31 cellular contexts compared by ENCODE assay signal in genomic region chr16:86200722-86201121, GRCh38.
A peak's percentile ranks its signal among the peaks of the same experiment; 100 is the strongest.
DNase-seq lines count a peak whose midpoint lies in the region; ATAC-seq and TF ChIP-seq lines count a peak whose summit lies in the region.
"Had no signal": no experiment of that assay in that cellular context is flagged by ENCODE, and none has a peak within 500 bp of the region (broad histone marks: within the 10 kb centered on the region; RNA-seq: fewer than 3 reads in every experiment).

No MANE protein-coding gene starts in this region.

- H3K79me1 ChIP-seq in H9 (ENCODE audit: insufficient read depth, low read depth, low read length, poor library complexity, severe bottlenecking): no peaks in the 10 kb centered on the region
- H3K79me1 ChIP-seq in mesendoderm (ENCODE audit: low read length): no peaks in the 10 kb centered on the region

- H3K4me2 ChIP-seq in H9 (ENCODE audit: insufficient read depth, insufficient read length, low read length): no peak overlapping the region
- H3K4me2 ChIP-seq in mesendoderm (ENCODE audit: low read length): no peak overlapping the region
- peak overlapping the region; percentile 81 for H3K4me2 ChIP-seq in smooth muscle cell

- H4K20me1 ChIP-seq in H9 (ENCODE audit: control insufficient read depth, insufficient read depth, insufficient read length) (no peaks in the 10 kb centered on the region), smooth muscle cell (ENCODE audit: low read depth) (no peaks in the 10 kb centered on the region)

- no CpG with 5 or more reads among the region's 9 CpGs for WGBS in H9 (ENCODE audit: extremely low coverage, insufficient read length, low lambda C conversion rate)
- WGBS in esophagus, 2 donors: 59 to 64% methylated on average over 9 of the region's 9 CpGs
- WGBS in mesendoderm (ENCODE audit: extremely low coverage, insufficient coverage, low lambda C conversion rate): no CpG with 5 or more reads among the region's 9 CpGs
- WGBS in smooth muscle cell (ENCODE audit: low lambda C conversion rate): 58% methylated on average over 9 of the region's 9 CpGs

- H3T11ph ChIP-seq in H9 (ENCODE audit: low read length): no peak overlapping the region

- no peaks in the 10 kb centered on the region for H3K36me3 Mint-ChIP-seq in H9 (ENCODE audit: insufficient read depth in 1 of 3, low read depth in 3 of 3)
- H3K36me3 Mint-ChIP-seq: activated naive CD4-positive, alpha-beta T cell treated with anti-CD3 and anti-CD28 coated beads, Interleukin-2, amount 10 ng/mL, durations not matched to agents 7 days and 5 days; CD8-positive, alpha-beta T cell; memory B cell; naive thymus-derived CD4-positive, alpha-beta T cell had no signal

- no peak overlapping the region for H3K4me3 Mint-ChIP-seq in H9
- H3K4me3 Mint-ChIP-seq: activated naive CD4-positive, alpha-beta T cell treated with anti-CD3 and anti-CD28 coated beads, Interleukin-2, amount 10 ng/mL, durations not matched to agents 7 days and 5 days; activated T-helper 1 cell treated with anti-CD3 and anti-CD28 coated beads, Interleukin-12 subunit alpha, Interleukin-12 subunit beta, Interleukin-2, Interleukin-4 antibody, amounts not matched to agents 30 ng/mL and 10 ng/mL and 1 ng/mL, durations not matched to agents 14 hours and 24 hours and 36 hours; B cell; CD8-positive, alpha-beta T cell; memory B cell; naive thymus-derived CD4-positive, alpha-beta T cell had no signal

- H3K27me3 Mint-ChIP-seq in H9 (ENCODE audit: low read depth): peaks cover 12% of the 10 kb centered on the region

- no peak overlapping the region for H2AFZ ChIP-seq in H9 (ENCODE audit: low read length)
- no peak overlapping the region for H2AFZ ChIP-seq in smooth muscle cell (ENCODE audit: low read depth)

- peaks cover 19% of the 10 kb centered on the region for H3F3A ChIP-seq in smooth muscle cell (ENCODE audit: low read depth)

- H2BK20ac ChIP-seq in H9 (ENCODE audit: low read depth, low read length, poor library complexity, severe bottlenecking): no peak overlapping the region

- H3K27me3 ChIP-seq in H9 (ENCODE audit: insufficient read depth, low read length) (no peaks in the 10 kb centered on the region), esophagus (ENCODE audit: control insufficient read depth in 1 of 2, insufficient read depth in 2 of 2, low read length in 2 of 2) (peaks cover 0 to 5% of the 10 kb centered on the region in 2 donors), mesendoderm (ENCODE audit: insufficient read depth, low read length, poor library complexity) (no peaks in the 10 kb centered on the region), smooth muscle cell (ENCODE audit: low read depth) (no peaks in the 10 kb centered on the region), foreskin keratinocyte (peaks cover 50% of the 10 kb centered on the region)

- H3K4me1 ChIP-seq in H9 (ENCODE audit: insufficient read depth, low read length) (peaks cover 3% of the 10 kb centered on the region), esophagus (ENCODE audit: control insufficient read depth in 2 of 2, insufficient read depth in 2 of 2, low read length in 1 of 2) (no peaks in the 10 kb centered on the region), mesendoderm (ENCODE audit: control insufficient read depth, low read depth, low read length) (no peaks in the 10 kb centered on the region), smooth muscle cell (ENCODE audit: low read depth) (peaks cover 36% of the 10 kb centered on the region), foreskin keratinocyte (no peaks in the 10 kb centered on the region)
- H3K4me1 ChIP-seq: adrenal gland had no signal

- H3K4me3 ChIP-seq in esophagus (ENCODE audit: low read depth in 1 of 2, low read length in 2 of 2) (no peak overlapping the region), mesendoderm (ENCODE audit: low read length) (no peak overlapping the region), smooth muscle cell (peak overlapping the region; percentile 23)
- H3K4me3 ChIP-seq: adrenal gland, HAP-1, thoracic aorta had no signal

- no peak overlapping the region for H4K5ac ChIP-seq in H9 (ENCODE audit: insufficient read length, low read depth, low read length)
- H4K5ac ChIP-seq in mesendoderm (ENCODE audit: low read length): no peak overlapping the region

- no peak overlapping the region for H3K23ac ChIP-seq in H9 (ENCODE audit: insufficient read length, low read depth, low read length)
- H3K23ac ChIP-seq in mesendoderm (ENCODE audit: low read length): no peak overlapping the region

- ATAC-seq in foreskin keratinocyte: no peak
- ATAC-seq: activated CD4-positive, CD25-positive, alpha-beta regulatory T cell treated with anti-CD3 and anti-CD28 coated beads, Interleukin-2, amount 50 U/mL, for 24 hours; CD8-positive, alpha-beta T cell; left cardiac atrium; naive thymus-derived CD4-positive, alpha-beta T cell; SK-N-SH treated with all-trans-retinoic acid at 6 μM for 48 hours had no signal

- peaks cover 25 to 64% of the 10 kb centered on the region in 2 experiments for H3K4me1 Mint-ChIP-seq in H9
- H3K4me1 Mint-ChIP-seq: activated naive CD4-positive, alpha-beta T cell treated with anti-CD3 and anti-CD28 coated beads, Interleukin-2, amount 10 ng/mL, durations not matched to agents 7 days and 5 days; B cell; memory B cell; naive thymus-derived CD4-positive, alpha-beta T cell had no signal

- H3K9ac ChIP-seq in H9 (ENCODE audit: extremely low read depth, insufficient read length, low read length) (no peak overlapping the region), mesendoderm (ENCODE audit: low read length) (no peak overlapping the region), smooth muscle cell (ENCODE audit: low read depth) (peak overlapping the region; percentile 89)

- H3K27ac ChIP-seq in H9 (ENCODE audit: insufficient read length, low read depth, low read length) (no peak overlapping the region), esophagus (ENCODE audit: low read depth in 2 of 2, low read length in 1 of 2) (peak overlapping the region; percentile 69 to 83), mesendoderm (ENCODE audit: low read depth, low read length) (no peak overlapping the region), smooth muscle cell (ENCODE audit: low read depth) (peak overlapping the region; percentile 97), foreskin keratinocyte (no peak overlapping the region)
- H3K27ac ChIP-seq: adrenal gland, thoracic aorta had no signal

- no peak overlapping the region for H4K91ac ChIP-seq in H9 (ENCODE audit: insufficient read length, low read depth, low read length)

- peak overlapping the region in 1 of 3 experiments; percentile 41; a peak in 1 of 7 replicates for H3K27ac Mint-ChIP-seq in H9
- H3K27ac Mint-ChIP-seq: activated naive CD4-positive, alpha-beta T cell treated with anti-CD3 and anti-CD28 coated beads, Interleukin-2, amount 10 ng/mL, durations not matched to agents 7 days and 5 days; activated T-helper 1 cell treated with anti-CD3 and anti-CD28 coated beads, Interleukin-12 subunit alpha, Interleukin-12 subunit beta, Interleukin-2, Interleukin-4 antibody, amounts not matched to agents 30 ng/mL and 10 ng/mL and 1 ng/mL, durations not matched to agents 14 hours and 24 hours and 36 hours; B cell; CD8-positive, alpha-beta T cell; memory B cell; naive thymus-derived CD4-positive, alpha-beta T cell had no signal

- H3K56ac ChIP-seq in H9 (ENCODE audit: insufficient read length, low read depth, low read length): no peak overlapping the region
- no peak overlapping the region for H3K56ac ChIP-seq in mesendoderm (ENCODE audit: low read length)

- H3K23me2 ChIP-seq in H9 (ENCODE audit: insufficient read length, low read depth, low read length, poor library complexity, severe bottlenecking): no peaks in the 10 kb centered on the region

- H3K9me3 Mint-ChIP-seq in H9: no peaks in the 10 kb centered on the region
- H3K9me3 Mint-ChIP-seq: activated naive CD4-positive, alpha-beta T cell treated with anti-CD3 and anti-CD28 coated beads, Interleukin-2, amount 10 ng/mL, durations not matched to agents 7 days and 5 days; activated T-helper 1 cell treated with anti-CD3 and anti-CD28 coated beads, Interleukin-12 subunit alpha, Interleukin-12 subunit beta, Interleukin-2, Interleukin-4 antibody, amounts not matched to agents 30 ng/mL and 10 ng/mL and 1 ng/mL, durations not matched to agents 14 hours and 24 hours and 36 hours; CD8-positive, alpha-beta T cell; memory B cell had no signal

- no peak overlapping the region; the same call in 1 of the 2 replicates for H3K14ac ChIP-seq in H9 (ENCODE audit: insufficient read depth, low read length)

- H3K4ac ChIP-seq in H9 (ENCODE audit: low read depth, low read length) (no peak overlapping the region), mesendoderm (ENCODE audit: low read depth, low read length) (no peak overlapping the region)

- H2BK15ac ChIP-seq in H9 (ENCODE audit: low read depth, low read length): no peak overlapping the region
- H2BK15ac ChIP-seq in mesendoderm (replicated peaks; ENCODE audit: low read depth): no peak overlapping the region

- TF ChIP-seq CTCF in H9 (conservative IDR thresholded peaks at IDR 0.05) (no peak), smooth muscle cell (IDR thresholded peaks at IDR 0.05; ENCODE audit: borderline replicate concordance, insufficient read depth, poor library complexity, severe bottlenecking) (no peak), foreskin keratinocyte (conservative IDR thresholded peaks at IDR 0.05) (no peak)

- no peak overlapping the region for H2AK5ac ChIP-seq in H9 (ENCODE audit: insufficient read length, low read length)
- H2AK5ac ChIP-seq in mesendoderm (ENCODE audit: low read length): no peak overlapping the region

- H3K79me2 ChIP-seq in H9 (ENCODE audit: insufficient read depth, low read length): no peaks in the 10 kb centered on the region
- no peaks in the 10 kb centered on the region for H3K79me2 ChIP-seq in mesendoderm (ENCODE audit: control insufficient read depth, insufficient read depth, low read length)
- no peaks in the 10 kb centered on the region for H3K79me2 ChIP-seq in smooth muscle cell (ENCODE audit: low read depth)

- H2BK12ac ChIP-seq in H9 (ENCODE audit: insufficient read length, low read depth, low read length): no peak overlapping the region

- H2BK120ac ChIP-seq in H9 (ENCODE audit: low read depth, low read length, poor library complexity, severe bottlenecking) (no peak overlapping the region), mesendoderm (ENCODE audit: low read depth, low read length) (peak overlapping the region; percentile 47)

- H4K8ac ChIP-seq in H9 (replicated peaks; ENCODE audit: insufficient read length, low read depth, low read length): no peak overlapping the region
- H4K8ac ChIP-seq in mesendoderm (ENCODE audit: low read depth, low read length): no peak overlapping the region

- H3K9me3 ChIP-seq in H9 (ENCODE audit: control insufficient read depth, low read depth, low read length): no peaks in the 10 kb centered on the region
- H3K9me3 ChIP-seq in esophagus (ENCODE audit: control insufficient read depth in 2 of 2, insufficient read depth in 1 of 2, low read depth in 1 of 2, low read length in 1 of 2): peaks cover 0 to 2% of the 10 kb centered on the region in 2 donors
- no peaks in the 10 kb centered on the region for H3K9me3 ChIP-seq in smooth muscle cell (replicated peaks; ENCODE audit: low read depth)
- H3K9me3 ChIP-seq: adrenal gland, HAP-1, thoracic aorta had no signal

- H2BK5ac ChIP-seq in H9 (ENCODE audit: insufficient read length, low read length): no peak overlapping the region
- H2BK5ac ChIP-seq in mesendoderm (ENCODE audit: low read length): no peak overlapping the region

- H3K36me3 ChIP-seq in esophagus (ENCODE audit: control insufficient read depth in 2 of 2, insufficient read depth in 2 of 2, low read length in 1 of 2) (no peaks in the 10 kb centered on the region), mesendoderm (ENCODE audit: control insufficient read depth, insufficient read depth, low read length) (no peaks in the 10 kb centered on the region), smooth muscle cell (ENCODE audit: low read depth) (no peaks in the 10 kb centered on the region)
- H3K36me3 ChIP-seq: adrenal gland, HAP-1, thoracic aorta had no signal

- DNase-seq in H9: peak; percentile 43
- DNase-seq in mesendoderm: peak; percentile 18
- DNase-seq in smooth muscle cell (lab: John Stamatoyannopoulos, UW; ENCODE audit: unreplicated experiment): no peak
- DNase-seq in NCI-H187 (lab: John Stamatoyannopoulos, UW): no peak
- no peak for DNase-seq in activated effector memory CD4-positive, alpha-beta T cell treated with Interleukin-2 at 50 U/mL for 16 hours
- DNase-seq in foreskin keratinocyte: no peak
- DNase-seq in activated T-cell treated with anti-CD3 and anti-CD28 coated beads, Interleukin-2, amount 50 U/mL, for 48 hours: no peak
- DNase-seq: activated CD4-positive, alpha-beta T cell treated with anti-CD3 and anti-CD28 coated beads, Interleukin-2, amount 50 U/mL, for 48 hours; activated naive CD4-positive, alpha-beta T cell treated with anti-CD3 and anti-CD28 coated beads, Interleukin-2, amount 10 ng/mL, durations not matched to agents 7 days and 5 days; adrenal gland; CD8-positive, alpha-beta T cell; central memory CD4-positive, alpha-beta T cell; hypothalamus; Kasumi-1; left cardiac atrium; naive thymus-derived CD4-positive, alpha-beta T cell; NCI-H1417; NCI-H2081 treated with DMSO at 0.1 percent for 48 hours; NCI-H2227 treated with DMSO at 0.1 percent for 48 hours; NCI-H526; OCI-M1; stimulated activated naive CD4-positive, alpha-beta T cell treated with Interleukin-2 at 50 U/mL for 16 hours; T-helper 2 cell had no signal

- H3K18ac ChIP-seq in H9 (ENCODE audit: insufficient read length, low read depth, low read length) (no peak overlapping the region), mesendoderm (ENCODE audit: low read length) (no peak overlapping the region)

Comparison
In these comparisons a context has a peak if more than half of its experiments do, and no peak if none do; other contexts are left out.
1. DNase-seq: peak in H9 (single experiment) and mesendoderm (single experiment); none in smooth muscle cell (single experiment), NCI-H187 (0 of 2), activated effector memory CD4-positive, alpha-beta T cell treated with Interleukin-2 at 50 U/mL for 16 hours (single experiment), foreskin keratinocyte (0 of 2) and activated T-cell treated with anti-CD3 and anti-CD28 coated beads, Interleukin-2, amount 50 U/mL, for 48 hours (0 of 2).
2. H3K27ac ChIP-seq: peak in esophagus (2 of 2) and smooth muscle cell (single experiment); none in H9 (single experiment), mesendoderm (single experiment) and foreskin keratinocyte (single experiment).